8 cellular contexts compared by ENCODE assay signal in genomic region chr11:43359432-43359818, GRCh38.
DNase-seq lines count a peak whose midpoint lies in the region; ATAC-seq and TF ChIP-seq lines count a peak whose summit lies in the region.

No MANE protein-coding gene starts in this region.

- H3K27me3 Mint-ChIP-seq in nephron (ENCODE audit: low read depth): no peaks in the 10 kb centered on the region

- H3K4me3 Mint-ChIP-seq in nephron: peak overlapping the region; percentile 95 to 100 (median 99)

- peaks cover 8% of the 10 kb centered on the region for H3K36me3 Mint-ChIP-seq in nephron (ENCODE audit: low read depth)

- H3K9me3 Mint-ChIP-seq in nephron: no peaks in the 10 kb centered on the region

- peak overlapping the region; percentile 87 for H3K27ac ChIP-seq in VCaP

- DNase-seq in NCI-H1105 treated with DMSO at 0.1 percent for 48 hours (lab: John Stamatoyannopoulos, UW): peak; percentile 21
- DNase-seq in NCI-H1105 (lab: John Stamatoyannopoulos, UW): no peak
- DNase-seq in fibroblast of gingiva (ENCODE audit: low read depth): peak; percentile 12
- no peak for DNase-seq in NCI-H2107 (lab: John Stamatoyannopoulos, UW)

- TF ChIP-seq CTCF in VCaP (conservative IDR thresholded peaks at IDR 0.05) (no peak), nephron (IDR thresholded peaks at IDR 0.05; ENCODE audit: unreplicated experiment in 3 of 3) (no peak)

- H3K4me1 Mint-ChIP-seq in nephron: peaks cover 50% of the 10 kb centered on the region

- peak; percentile 42 for ATAC-seq in GM21381 (IDR thresholded peaks at IDR 0.05; ENCODE audit: unreplicated experiment)
- ATAC-seq in HG03565 (IDR thresholded peaks at IDR 0.05; ENCODE audit: unreplicated experiment): peak; percentile 37

- H3K27ac Mint-ChIP-seq in nephron: peak overlapping the region; percentile 90 to 97 (median 94)

Comparison
In these comparisons a context has a peak if more than half of its experiments do, and no peak if none do; other contexts are left out.
1. DNase-seq: peak in NCI-H1105 treated with DMSO at 0.1 percent for 48 hours (single experiment) and fibroblast of gingiva (single experiment); none in NCI-H1105 (single experiment) and NCI-H2107 (single experiment).